15 cellular contexts compared by ENCODE assay signal in genomic region chr22:29129644-29130201, GRCh38. TPM values are rescaled to one million over a fixed set of nuclear protein-coding genes. Genes with fewer than 3 reads are reported as not detected.
DNase-seq lines count a peak whose midpoint lies in the region; ATAC-seq and TF ChIP-seq lines count a peak whose summit lies in the region.
"Had no signal": no experiment of that assay in that cellular context is flagged by ENCODE, and none has a peak within 500 bp of the region (broad histone marks: within the 10 kb centered on the region; RNA-seq: fewer than 3 reads in every experiment).

No MANE protein-coding gene starts in this region.

- peak; percentile 91 for ATAC-seq in Right ventricle myocardium superior (ENCODE audit: poor library complexity)
- ATAC-seq in psoas muscle, result peak; percentile 42 to 87 (median 72)
- no peak for ATAC-seq in activated naive CD4-positive, alpha-beta T cell treated with anti-CD3 and anti-CD28 coated beads, Interleukin-2, amount 50 U/mL, for 72 hours
- no peak for ATAC-seq in GM19035 (IDR thresholded peaks at IDR 0.05; ENCODE audit: unreplicated experiment)
- ATAC-seq in GM18858 (IDR thresholded peaks at IDR 0.05; ENCODE audit: unreplicated experiment), result no peak

- 32 to 66% (median 41%) methylated on average over 4 of the region's 4 CpGs for WGBS in psoas muscle, 3 donors

- peak overlapping the region; percentile 27 for H3K27ac ChIP-seq in psoas muscle
- H3K27ac ChIP-seq: PC-9 had no signal

- no peak overlapping the region for H3K27ac Mint-ChIP-seq in activated naive CD4-positive, alpha-beta T cell treated with anti-CD3 and anti-CD28 coated beads, Interleukin-2, amount 50 U/mL, for 72 hours
- H3K27ac Mint-ChIP-seq: HFFc6 had no signal

- peaks cover 6% of the 10 kb centered on the region for H3K4me1 ChIP-seq in psoas muscle

- no peak overlapping the region for H3K4me3 ChIP-seq in psoas muscle
- H3K4me3 ChIP-seq: PC-9 had no signal

- TF ChIP-seq CTCF in psoas muscle (IDR thresholded peaks at IDR 0.05), result no peak

- peaks cover 4 to 5% of the 10 kb centered on the region in 2 donors for H3K36me3 Mint-ChIP-seq in activated naive CD4-positive, alpha-beta T cell treated with anti-CD3 and anti-CD28 coated beads, Interleukin-2, amount 50 U/mL, for 72 hours

- H3K36me3 ChIP-seq in psoas muscle (ENCODE audit: insufficient read depth in 1 of 2, low read depth in 1 of 2), result peaks cover 0 to 23% of the 10 kb centered on the region in 2 donors

- peaks cover 0 to 4% of the 10 kb centered on the region in 2 donors for H3K9me3 Mint-ChIP-seq in activated naive CD4-positive, alpha-beta T cell treated with anti-CD3 and anti-CD28 coated beads, Interleukin-2, amount 50 U/mL, for 72 hours
- H3K9me3 Mint-ChIP-seq: HFFc6 had no signal

- no peaks in the 10 kb centered on the region for H3K9me3 ChIP-seq in psoas muscle

- intact Hi-C loops in Right ventricle myocardium superior (cut with DNase I) (no loop called here), psoas muscle (cut with DNase I) (no loop called here)

- H3K27me3 ChIP-seq in psoas muscle (ENCODE audit: insufficient read depth in 3 of 3, low read length in 2 of 3), result no peaks in the 10 kb centered on the region

- DNase-seq in HK-2 (ENCODE audit: unreplicated experiment), result peak; percentile 47
- DNase-seq in NCI-H345 (lab: John Stamatoyannopoulos, UW), result peak; percentile 44
- no peak for DNase-seq in Right ventricle myocardium superior
- DNase-seq in psoas muscle, result peak in 1 of 2 donors; percentile 61
- no peak for DNase-seq in activated naive CD4-positive, alpha-beta T cell treated with anti-CD3 and anti-CD28 coated beads, Interleukin-2, amount 50 U/mL, for 72 hours (ENCODE audit: low spot score in 2 of 2)
- no peak for DNase-seq in cerebellar nuclear complex (lab: John Stamatoyannopoulos, UW)
- DNase-seq: effector CD8-positive, alpha-beta T cell; hippocampal formation; midbrain; PC-9; stimulated activated CD8-positive, alpha-beta memory T cell treated with anti-CD3 and anti-CD28 coated beads, Interleukin-4, amount 100 ng/mL, for 48 hours; T-helper 9 cell had no signal

RNA-seq across cellular contexts. Expression of gene KREMEN1, which starts 56.9 kb away (rescaled TPM):
- total RNA-seq in Right ventricle myocardium superior (49.9 TPM), psoas muscle (10 to 100 TPM; 17.5 to 68.2 (median 38.0) TPM)
- polyA plus RNA-seq in psoas muscle, result 10 to 100 TPM in 1 of 3 donors, 1 to 10 TPM in 2; 7.7 to 13.9 (median 8.8) TPM
- under 1 TPM; 0.19 to 0.55 TPM for total RNA-seq in activated naive CD4-positive, alpha-beta T cell treated with anti-CD3 and anti-CD28 coated beads, Interleukin-2, amount 50 U/mL, for 72 hours

Comparison
In these comparisons a context has a peak if more than half of its experiments do, and no peak if none do; other contexts are left out.
1. DNase-seq: peak in HK-2 (single experiment) and NCI-H345 (single experiment); none in Right ventricle myocardium superior (single experiment), activated naive CD4-positive, alpha-beta T cell treated with anti-CD3 and anti-CD28 coated beads, Interleukin-2, amount 50 U/mL, for 72 hours (0 of 2) and cerebellar nuclear complex (0 of 2).
2. ATAC-seq: peak in Right ventricle myocardium superior (single experiment) and psoas muscle (4 of 4); none in activated naive CD4-positive, alpha-beta T cell treated with anti-CD3 and anti-CD28 coated beads, Interleukin-2, amount 50 U/mL, for 72 hours (0 of 2), GM19035 (single experiment) and GM18858 (single experiment).
3. RNA of gene KREMEN1, which starts 56.9 kb away (total RNA-seq): 49.9 TPM in Right ventricle myocardium superior (single experiment) and 17.5 to 68.2 TPM in psoas muscle; 0.19 to 0.55 TPM in activated naive CD4-positive, alpha-beta T cell treated with anti-CD3 and anti-CD28 coated beads, Interleukin-2, amount 50 U/mL, for 72 hours; every median in the first group is over 10 times any median in the second.